In the genomic region with DNA sequence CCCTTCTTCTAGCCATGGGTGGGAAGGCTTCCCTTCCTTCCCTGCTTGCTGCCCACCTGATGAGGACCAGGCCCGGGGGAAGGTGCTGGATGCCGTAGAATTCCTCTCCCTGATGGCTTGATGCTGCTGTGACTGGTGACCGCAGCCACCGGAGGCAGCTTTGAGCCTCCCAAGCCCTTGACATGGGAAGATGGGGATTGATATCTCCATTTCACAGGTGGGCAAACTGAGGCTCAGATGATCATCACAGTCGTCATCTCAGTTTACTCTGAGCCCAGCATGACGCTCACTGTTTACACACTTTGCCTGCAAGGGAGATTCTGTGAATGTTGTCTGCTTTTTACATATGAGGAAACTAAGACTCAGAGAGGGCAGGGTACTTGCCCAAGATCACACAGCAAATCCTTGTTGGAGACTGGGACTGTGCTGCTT, we compare ENCODE assay signal across 21 cellular contexts. TPM values are rescaled to one million over a fixed set of nuclear protein-coding genes. Genes with fewer than 3 reads are reported as not detected.
DNase-seq lines count a peak whose midpoint lies in the region; ATAC-seq, FAIRE-seq and TF ChIP-seq lines count a peak whose summit lies in the region.
"Had no signal": no experiment of that assay in that cellular context is flagged by ENCODE, and none has a peak within 500 bp of the region (broad histone marks: within the 10 kb centered on the region; RNA-seq: fewer than 3 reads in every experiment).

No MANE protein-coding gene starts in this region.

- DNase-seq in 8988T (peak; percentile 40), GM19239 (ENCODE audit: insufficient read length, low spot score) (no peak), islet precursor cell (peak; percentile 60), NCI-H1436 treated with DMSO at 0.1 percent for 48 hours (lab: John Stamatoyannopoulos, UW) (no peak), mesenchymal stem cell (no peak), activated gamma-delta T cell treated with Interleukin-2 at 50 U/mL for 16 hours (no peak)
- no peak for DNase-seq in activated CD8-positive, alpha-beta T cell treated with anti-CD3 and anti-CD28 coated beads for 36 hours
- DNase-seq: activated CD4-positive, alpha-beta memory T cell treated with anti-CD3 and anti-CD28 coated beads, Interleukin-2, amount 10 ng/mL, durations not matched to agents 7 days and 5 days; CD4-positive, alpha-beta T cell; DMS79 treated with DMSO at 0.1 percent for 48 hours; MG63; NCI-H226; stimulated activated CD4-positive, alpha-beta T cell treated with anti-CD3 and anti-CD28 coated beads, Interleukin-1b, Interleukin-23, amount 100 ng/mL, for 48 hours; T-helper 1 cell; trophoblast cell had no signal

- no peaks in the 10 kb centered on the region for H3K9me3 ChIP-seq in mesenchymal stem cell (ENCODE audit: control insufficient read depth, low read length)
- H3K9me3 ChIP-seq: left lung, MG63 had no signal

- no peak overlapping the region for H3K23ac ChIP-seq in mesenchymal stem cell (ENCODE audit: low read length in 2 of 2)

- no peak overlapping the region for H2BK5ac ChIP-seq in mesenchymal stem cell (ENCODE audit: low read depth, low read length, poor library complexity, severe bottlenecking)

- no peak overlapping the region for H2AFZ ChIP-seq in mesenchymal stem cell (ENCODE audit: low read depth, low read length)

- peaks cover 4% of the 10 kb centered on the region for H3K27me3 Mint-ChIP-seq in activated CD8-positive, alpha-beta T cell treated with anti-CD3 and anti-CD28 coated beads for 36 hours
- H3K27me3 Mint-ChIP-seq: CD4-positive, alpha-beta T cell; stimulated activated naive CD8-positive, alpha-beta T cell treated with anti-CD3 and anti-CD28 coated beads, Interleukin-15, Interleukin-2, amounts not matched to agents 100 ng/mL and 50 ng/mL, for 24 hours had no signal

- H3K79me1 ChIP-seq in mesenchymal stem cell (replicated peaks; ENCODE audit: low read length, poor library complexity, severe bottlenecking): peaks cover 32% of the 10 kb centered on the region

- H3K4ac ChIP-seq in mesenchymal stem cell (ENCODE audit: low read depth in 1 of 2, low read length in 2 of 2): no peak overlapping the region

- H3K27me3 ChIP-seq in mesenchymal stem cell (ENCODE audit: control insufficient read depth in 1 of 2, insufficient read depth in 1 of 2, low read length in 2 of 2): no peaks in the 10 kb centered on the region
- H3K27me3 ChIP-seq: left lung, MG63 had no signal

- no peak overlapping the region for H3K18ac ChIP-seq in mesenchymal stem cell (ENCODE audit: low read depth in 1 of 2, low read length in 2 of 2)

- no peak overlapping the region for H3K4me2 ChIP-seq in mesenchymal stem cell (ENCODE audit: low read length, poor library complexity, severe bottlenecking)

- no peak overlapping the region for H2BK12ac ChIP-seq in mesenchymal stem cell (ENCODE audit: low read length in 2 of 2)

- WGBS in mesenchymal stem cell: 99% methylated on average over 6 of the region's 6 CpGs

- H4K91ac ChIP-seq in mesenchymal stem cell (ENCODE audit: low read length): no peak overlapping the region

- no peak overlapping the region for H2BK120ac ChIP-seq in mesenchymal stem cell (ENCODE audit: low read depth, low read length)

- H3K4me1 ChIP-seq in mesenchymal stem cell (ENCODE audit: control insufficient read depth, insufficient read depth, low read depth, low read length): peaks cover 12% of the 10 kb centered on the region

- intact Hi-C loops in activated CD8-positive, alpha-beta T cell treated with anti-CD3 and anti-CD28 coated beads for 36 hours (cut with micrococcal nuclease): loop anchor here (10.0 kb wide), 1 partner anchor 145 kb away; no protein-coding TSS in a partner anchor

- H3K27ac ChIP-seq in VCaP (no peak overlapping the region), mesenchymal stem cell (ENCODE audit: low read length, poor library complexity, severe bottlenecking) (no peak overlapping the region)
- H3K27ac ChIP-seq: left lung had no signal

- ATAC-seq in activated CD8-positive, alpha-beta T cell treated with anti-CD3 and anti-CD28 coated beads for 36 hours: no peak
- ATAC-seq: activated naive CD4-positive, alpha-beta T cell treated with anti-CD3 and anti-CD28 coated beads, Interleukin-2, amount 50 U/mL, for 72 hours; left lung; sciatic nerve had no signal

- no peak overlapping the region for H2BK15ac ChIP-seq in mesenchymal stem cell (ENCODE audit: low read depth, poor library complexity, severe bottlenecking)

- CTCF ChIA-PET in activated CD8-positive, alpha-beta T cell treated with anti-CD3 and anti-CD28 coated beads for 36 hours (lab: Charles Lee): interaction anchor here (1.2 to 3.6 kb wide), 2 partner anchors 140 to 144 kb away, joined by 3 to 24 read pairs; no protein-coding TSS in a partner anchor

- H3K9me3 Mint-ChIP-seq in activated CD8-positive, alpha-beta T cell treated with anti-CD3 and anti-CD28 coated beads for 36 hours: no peaks in the 10 kb centered on the region
- H3K9me3 Mint-ChIP-seq: activated CD4-positive, alpha-beta memory T cell treated with anti-CD3 and anti-CD28 coated beads, Interleukin-2, amount 10 ng/mL, durations not matched to agents 7 days and 5 days; activated naive CD4-positive, alpha-beta T cell treated with anti-CD3 and anti-CD28 coated beads, Interleukin-2, amount 50 U/mL, for 72 hours; activated T-cell treated with anti-CD3 and anti-CD28 coated beads, Interleukin-2, amount 50 U/mL, for 24 hours; CD4-positive, alpha-beta T cell; stimulated activated naive CD8-positive, alpha-beta T cell treated with anti-CD3 and anti-CD28 coated beads, Interleukin-15, Interleukin-2, amounts not matched to agents 100 ng/mL and 50 ng/mL, for 24 hours had no signal

- no peak overlapping the region for H3K4me3 Mint-ChIP-seq in activated CD8-positive, alpha-beta T cell treated with anti-CD3 and anti-CD28 coated beads for 36 hours
- H3K4me3 Mint-ChIP-seq: activated CD4-positive, alpha-beta memory T cell treated with anti-CD3 and anti-CD28 coated beads, Interleukin-2, amount 10 ng/mL, durations not matched to agents 7 days and 5 days; activated T-cell treated with anti-CD3 and anti-CD28 coated beads, Interleukin-2, amount 50 U/mL, for 24 hours; CD4-positive, alpha-beta T cell; stimulated activated naive CD8-positive, alpha-beta T cell treated with anti-CD3 and anti-CD28 coated beads, Interleukin-15, Interleukin-2, amounts not matched to agents 100 ng/mL and 50 ng/mL, for 24 hours had no signal

- no peak overlapping the region for H3K9ac ChIP-seq in mesenchymal stem cell (ENCODE audit: low read length)

- no peak overlapping the region for H3K14ac ChIP-seq in mesenchymal stem cell (ENCODE audit: low read length in 2 of 2)

- no peaks in the 10 kb centered on the region for H3K36me3 Mint-ChIP-seq in activated CD8-positive, alpha-beta T cell treated with anti-CD3 and anti-CD28 coated beads for 36 hours (ENCODE audit: low read depth)
- H3K36me3 Mint-ChIP-seq: activated naive CD4-positive, alpha-beta T cell treated with anti-CD3 and anti-CD28 coated beads, Interleukin-2, amount 50 U/mL, for 72 hours had no signal

- H2AK5ac ChIP-seq in mesenchymal stem cell (ENCODE audit: low read length, severe bottlenecking): no peak overlapping the region

- H3K27ac Mint-ChIP-seq in activated CD8-positive, alpha-beta T cell treated with anti-CD3 and anti-CD28 coated beads for 36 hours: no peak overlapping the region
- H3K27ac Mint-ChIP-seq: activated CD4-positive, alpha-beta memory T cell treated with anti-CD3 and anti-CD28 coated beads, Interleukin-2, amount 10 ng/mL, durations not matched to agents 7 days and 5 days; activated naive CD4-positive, alpha-beta T cell treated with anti-CD3 and anti-CD28 coated beads, Interleukin-2, amount 50 U/mL, for 72 hours; activated T-cell treated with anti-CD3 and anti-CD28 coated beads, Interleukin-2, amount 50 U/mL, for 24 hours; CD4-positive, alpha-beta T cell; stimulated activated naive CD8-positive, alpha-beta T cell treated with anti-CD3 and anti-CD28 coated beads, Interleukin-15, Interleukin-2, amounts not matched to agents 100 ng/mL and 50 ng/mL, for 24 hours had no signal

- peak; percentile 4 for FAIRE-seq in GM19239 (lab: Jason Lieb, UNC)

- no peak overlapping the region for H3K4me3 ChIP-seq in mesenchymal stem cell (ENCODE audit: insufficient read depth in 1 of 2, low read depth in 1 of 2, low read length in 2 of 2)
- H3K4me3 ChIP-seq: left lung, MG63 had no signal

- POLR2A ChIA-PET in activated CD8-positive, alpha-beta T cell treated with anti-CD3 and anti-CD28 coated beads for 36 hours (lab: Charles Lee): no interaction called here

- no peak overlapping the region for H4K8ac ChIP-seq in mesenchymal stem cell (ENCODE audit: low read length)

- peaks cover 58 to 92% of the 10 kb centered on the region in 2 experiments for H3K36me3 ChIP-seq in mesenchymal stem cell (ENCODE audit: control insufficient read depth in 1 of 2, insufficient read depth in 2 of 2, low read depth in 1 of 2, low read length in 2 of 2)

- peaks cover 2% of the 10 kb centered on the region for H3K4me1 Mint-ChIP-seq in activated CD8-positive, alpha-beta T cell treated with anti-CD3 and anti-CD28 coated beads for 36 hours (ENCODE audit: low read depth)

- peak; percentile 19 for TF ChIP-seq CTCF in VCaP (conservative IDR thresholded peaks at IDR 0.05)
- no peak for TF ChIP-seq CTCF in activated CD8-positive, alpha-beta T cell treated with anti-CD3 and anti-CD28 coated beads for 36 hours (IDR thresholded peaks at IDR 0.05)

RNA-seq across cellular contexts. Expression of a gene that starts 43.9 kb away (rescaled TPM):
- total RNA-seq in activated CD8-positive, alpha-beta T cell treated with anti-CD3 and anti-CD28 coated beads for 36 hours: 1 to 10 TPM in 1 of 2 experiments, under 1 TPM in 1; 0.88 to 2.4 TPM
- polyA plus RNA-seq in mesenchymal stem cell (2013, experiment 1 of 2): 9.6 TPM
- 8.0 TPM for polyA plus RNA-seq in mesenchymal stem cell (2013, experiment 2 of 2)

Comparison
In these comparisons a context has a peak if more than half of its experiments do, and no peak if none do; other contexts are left out.
1. DNase-seq: peak in 8988T (single experiment) and islet precursor cell (single experiment); none in GM19239 (single experiment), NCI-H1436 treated with DMSO at 0.1 percent for 48 hours (single experiment), activated CD8-positive, alpha-beta T cell treated with anti-CD3 and anti-CD28 coated beads for 36 hours (single experiment), mesenchymal stem cell (single experiment) and activated gamma-delta T cell treated with Interleukin-2 at 50 U/mL for 16 hours (single experiment).